In the genomic region with DNA sequence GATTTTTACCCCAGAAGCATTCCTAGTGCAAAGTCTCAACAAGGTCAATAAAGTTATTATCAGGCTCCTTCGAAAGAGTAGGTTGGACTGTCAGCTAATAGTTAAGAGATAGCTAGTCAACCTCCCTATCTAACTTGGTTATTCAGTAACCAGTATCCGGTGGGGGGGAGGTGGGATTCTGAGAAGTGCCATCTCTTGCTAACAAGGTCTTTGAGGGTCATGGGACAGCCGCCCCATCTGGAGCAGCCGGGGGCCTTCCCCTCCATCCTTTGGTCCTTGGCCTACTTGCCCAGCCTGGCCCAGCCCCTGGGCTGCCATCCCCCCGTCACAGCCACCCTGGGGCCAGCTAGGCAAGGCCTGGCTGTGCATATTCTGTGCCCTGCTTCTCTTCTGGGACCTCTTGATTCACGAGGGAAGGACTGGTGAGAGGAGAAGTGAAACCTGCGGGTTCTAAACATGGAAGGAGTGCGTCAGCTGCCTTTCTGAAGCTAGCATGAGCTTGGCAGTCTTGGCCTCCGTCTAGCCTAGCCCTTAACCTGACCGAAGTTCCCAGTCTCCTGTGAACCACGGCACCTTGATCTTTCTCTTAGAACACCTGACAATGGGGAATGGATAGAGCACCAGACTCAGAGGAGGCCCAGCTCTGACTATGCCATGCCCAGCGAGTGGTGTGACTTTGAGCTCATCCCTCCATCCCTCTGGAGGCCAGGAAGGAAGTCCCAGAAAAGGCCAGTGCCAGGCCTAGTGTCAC, we compare ENCODE assay signal across 9 cellular contexts. TPM values are rescaled to one million over a fixed set of nuclear protein-coding genes. Genes with fewer than 3 reads are reported as not detected.
DNase-seq lines count a peak whose midpoint lies in the region; ATAC-seq, FAIRE-seq and TF ChIP-seq lines count a peak whose summit lies in the region.
"Had no signal": no experiment of that assay in that cellular context is flagged by ENCODE, and none has a peak within 500 bp of the region (broad histone marks: within the 10 kb centered on the region; RNA-seq: fewer than 3 reads in every experiment).

No MANE protein-coding gene starts in this region.

- intact Hi-C loops in activated naive CD4-positive, alpha-beta T cell treated with anti-CD3 and anti-CD28 coated beads for 36 hours (cut with micrococcal nuclease): no loop called here

- DNase-seq in activated naive CD4-positive, alpha-beta T cell treated with anti-CD3 and anti-CD28 coated beads, Interleukin-2, amount 10 ng/mL, durations not matched to agents 7 days and 5 days: no peak
- DNase-seq in erythroblast (lab: John Stamatoyannopoulos, UW) (no peak), frontal cortex (ENCODE audit: low spot score in 2 of 2) (no peak)
- no peak for DNase-seq in activated naive CD4-positive, alpha-beta T cell treated with anti-CD3 and anti-CD28 coated beads for 36 hours

- peak overlapping the region; percentile 58 for H3K27ac ChIP-seq in angular gyrus (ENCODE audit: low read depth, low read length)

- ATAC-seq in HG03060 (IDR thresholded peaks at IDR 0.05; ENCODE audit: low read depth, unreplicated experiment): peak; percentile 76
- peak; percentile 92 for ATAC-seq in stimulated activated memory B cell treated with anti-CD40 and anti-IgM and Interleukin-4, amounts not matched to agents 10 μg/mL and 1 μg/mL and 100 μg/mL, for 72 hours

- H3K36me3 Mint-ChIP-seq in stimulated activated memory B cell treated with anti-CD40 and anti-IgM and Interleukin-4, amounts not matched to agents 10 μg/mL and 1 μg/mL and 100 μg/mL, for 72 hours: peaks cover 8% of the 10 kb centered on the region
- no peaks in the 10 kb centered on the region for H3K36me3 Mint-ChIP-seq in activated naive CD4-positive, alpha-beta T cell treated with anti-CD3 and anti-CD28 coated beads, Interleukin-2, amount 10 ng/mL, durations not matched to agents 7 days and 5 days
- H3K36me3 Mint-ChIP-seq in activated naive CD4-positive, alpha-beta T cell treated with anti-CD3 and anti-CD28 coated beads for 36 hours (ENCODE audit: low read depth): no peaks in the 10 kb centered on the region
- H3K36me3 Mint-ChIP-seq: activated naive CD4-positive, alpha-beta T cell treated with anti-CD3 and anti-CD28 coated beads, Interleukin-2, amount 50 U/mL, for 24 hours had no signal

- peak overlapping the region; percentile 42 for H3K4me3 Mint-ChIP-seq in stimulated activated memory B cell treated with anti-CD40 and anti-IgM and Interleukin-4, amounts not matched to agents 10 μg/mL and 1 μg/mL and 100 μg/mL, for 72 hours
- no peak overlapping the region for H3K4me3 Mint-ChIP-seq in activated naive CD4-positive, alpha-beta T cell treated with anti-CD3 and anti-CD28 coated beads, Interleukin-2, amount 10 ng/mL, durations not matched to agents 7 days and 5 days
- H3K4me3 Mint-ChIP-seq in activated naive CD4-positive, alpha-beta T cell treated with anti-CD3 and anti-CD28 coated beads for 36 hours: no peak overlapping the region
- H3K4me3 Mint-ChIP-seq: activated naive CD4-positive, alpha-beta T cell treated with anti-CD3 and anti-CD28 coated beads, Interleukin-2, amount 50 U/mL, for 24 hours had no signal

- peaks cover 6% of the 10 kb centered on the region for H3K9me3 Mint-ChIP-seq in stimulated activated memory B cell treated with anti-CD40 and anti-IgM and Interleukin-4, amounts not matched to agents 10 μg/mL and 1 μg/mL and 100 μg/mL, for 72 hours
- no peaks in the 10 kb centered on the region for H3K9me3 Mint-ChIP-seq in activated naive CD4-positive, alpha-beta T cell treated with anti-CD3 and anti-CD28 coated beads, Interleukin-2, amount 10 ng/mL, durations not matched to agents 7 days and 5 days
- H3K9me3 Mint-ChIP-seq in activated naive CD4-positive, alpha-beta T cell treated with anti-CD3 and anti-CD28 coated beads for 36 hours: no peaks in the 10 kb centered on the region
- H3K9me3 Mint-ChIP-seq: activated naive CD4-positive, alpha-beta T cell treated with anti-CD3 and anti-CD28 coated beads, Interleukin-2, amount 50 U/mL, for 24 hours had no signal

- TF ChIP-seq POLR2A in GM19193 (IDR thresholded peaks at IDR 0.05; ENCODE audit: extremely low read depth, insufficient read depth, insufficient read length): peak; percentile 61
- no peak for TF ChIP-seq POLR2A in erythroblast (IDR thresholded peaks at IDR 0.05; ENCODE audit: low read length)

- H3K4me1 Mint-ChIP-seq in stimulated activated memory B cell treated with anti-CD40 and anti-IgM and Interleukin-4, amounts not matched to agents 10 μg/mL and 1 μg/mL and 100 μg/mL, for 72 hours: peaks cover 69% of the 10 kb centered on the region
- H3K4me1 Mint-ChIP-seq in activated naive CD4-positive, alpha-beta T cell treated with anti-CD3 and anti-CD28 coated beads, Interleukin-2, amount 10 ng/mL, durations not matched to agents 7 days and 5 days: peaks cover 18% of the 10 kb centered on the region
- peaks cover 2% of the 10 kb centered on the region for H3K4me1 Mint-ChIP-seq in activated naive CD4-positive, alpha-beta T cell treated with anti-CD3 and anti-CD28 coated beads for 36 hours (ENCODE audit: low read depth)
- H3K4me1 Mint-ChIP-seq: activated naive CD4-positive, alpha-beta T cell treated with anti-CD3 and anti-CD28 coated beads, Interleukin-2, amount 50 U/mL, for 24 hours had no signal

- FAIRE-seq in frontal cortex (lab: Jason Lieb, UNC): no peak

- CTCF ChIA-PET in activated naive CD4-positive, alpha-beta T cell treated with anti-CD3 and anti-CD28 coated beads, Interleukin-2, amount 10 ng/mL, durations not matched to agents 7 days and 5 days (lab: Charles Lee): interaction anchor here (0.6 to 1.2 kb wide), 3 partner anchors 57 to 354 kb away, joined by 3 read pairs; no protein-coding TSS in a partner anchor
- CTCF ChIA-PET in activated naive CD4-positive, alpha-beta T cell treated with anti-CD3 and anti-CD28 coated beads for 36 hours (lab: Charles Lee): interaction anchor here (0.6 kb wide), 1 partner anchor 48 kb away, joined by 3 read pairs; no protein-coding TSS in a partner anchor

- peak overlapping the region; percentile 93 for H3K27ac Mint-ChIP-seq in stimulated activated memory B cell treated with anti-CD40 and anti-IgM and Interleukin-4, amounts not matched to agents 10 μg/mL and 1 μg/mL and 100 μg/mL, for 72 hours
- no peak overlapping the region for H3K27ac Mint-ChIP-seq in activated naive CD4-positive, alpha-beta T cell treated with anti-CD3 and anti-CD28 coated beads, Interleukin-2, amount 10 ng/mL, durations not matched to agents 7 days and 5 days
- H3K27ac Mint-ChIP-seq in activated naive CD4-positive, alpha-beta T cell treated with anti-CD3 and anti-CD28 coated beads for 36 hours: no peak overlapping the region
- H3K27ac Mint-ChIP-seq: activated naive CD4-positive, alpha-beta T cell treated with anti-CD3 and anti-CD28 coated beads, Interleukin-2, amount 50 U/mL, for 24 hours had no signal

- H3K27me3 Mint-ChIP-seq in stimulated activated memory B cell treated with anti-CD40 and anti-IgM and Interleukin-4, amounts not matched to agents 10 μg/mL and 1 μg/mL and 100 μg/mL, for 72 hours: no peaks in the 10 kb centered on the region
- peaks cover 33% of the 10 kb centered on the region for H3K27me3 Mint-ChIP-seq in activated naive CD4-positive, alpha-beta T cell treated with anti-CD3 and anti-CD28 coated beads, Interleukin-2, amount 10 ng/mL, durations not matched to agents 7 days and 5 days
- H3K27me3 Mint-ChIP-seq in activated naive CD4-positive, alpha-beta T cell treated with anti-CD3 and anti-CD28 coated beads for 36 hours (ENCODE audit: low read depth): peaks cover 29% of the 10 kb centered on the region

RNA-seq across cellular contexts. Expression of a gene that starts 9.3 kb away (rescaled TPM):
- under 1 TPM; 0.57 to 0.67 TPM for total RNA-seq in activated naive CD4-positive, alpha-beta T cell treated with anti-CD3 and anti-CD28 coated beads for 36 hours
- 1.2 TPM for total RNA-seq in frontal cortex

RNA-seq across cellular contexts. Expression of a gene that starts 39.0 kb away (rescaled TPM):
- 10 to 100 TPM; 11.5 to 12.6 TPM for total RNA-seq in activated naive CD4-positive, alpha-beta T cell treated with anti-CD3 and anti-CD28 coated beads for 36 hours
- total RNA-seq in frontal cortex: 18.8 TPM
